In the genomic region with DNA sequence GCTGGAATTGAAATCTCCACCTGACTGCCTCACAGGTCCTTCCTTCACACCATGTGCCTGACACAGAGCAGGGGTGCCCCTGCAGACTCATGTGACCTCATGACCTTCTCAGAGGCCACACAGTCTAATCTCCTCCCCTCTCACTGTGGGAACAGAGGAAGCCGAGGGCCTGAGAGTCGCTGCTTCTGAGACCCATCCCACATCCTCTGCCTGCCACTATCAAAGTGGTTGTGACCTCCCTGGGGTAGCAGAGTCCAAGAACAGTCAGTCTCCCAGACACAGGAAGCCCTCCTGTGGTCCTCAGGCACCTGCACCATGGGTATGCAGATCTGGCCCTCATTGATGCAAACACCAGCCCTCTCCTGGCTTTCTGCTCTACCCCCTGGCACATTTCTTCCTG, we compare ENCODE assay signal across 1 cellular context.
A peak's percentile ranks its signal among the peaks of the same experiment; 100 is the strongest.
TF ChIP-seq lines count a peak whose summit lies in the region.

No MANE protein-coding gene starts in this region.

TF ChIP-seq in HepG2, 621 proteins besides CTCF, POLR2A, EP300 and RAD21 (continues in another document):
- TF ChIP-seq RFXANK (CRISPR knock-in tag; IDR thresholded peaks at IDR 0.05) = no peak
- TF ChIP-seq YEATS4 (CRISPR knock-in tag; IDR thresholded peaks at IDR 0.05; ENCODE audit: borderline replicate concordance) = 0 out of 2 replicates have a peak, but pooled peaks have one; percentile 32
- no peak for TF ChIP-seq TGIF2 (CRISPR knock-in tag; IDR thresholded peaks at IDR 0.05)
- TF ChIP-seq JUND (CRISPR knock-in tag; IDR thresholded peaks at IDR 0.05) = no peak
- no peak for TF ChIP-seq RFX3 (CRISPR knock-in tag; IDR thresholded peaks at IDR 0.05)
- no peak; the same call in 1 of the 2 replicates for TF ChIP-seq CBX5 (CRISPR knock-in tag; IDR thresholded peaks at IDR 0.05; ENCODE audit: borderline replicate concordance)
- TF ChIP-seq ZNF451 (CRISPR knock-in tag; IDR thresholded peaks at IDR 0.05) = no peak
- TF ChIP-seq ZNF747 (CRISPR knock-in tag; IDR thresholded peaks at IDR 0.05; ENCODE audit: borderline replicate concordance) = no peak
- TF ChIP-seq, protein P1, sequence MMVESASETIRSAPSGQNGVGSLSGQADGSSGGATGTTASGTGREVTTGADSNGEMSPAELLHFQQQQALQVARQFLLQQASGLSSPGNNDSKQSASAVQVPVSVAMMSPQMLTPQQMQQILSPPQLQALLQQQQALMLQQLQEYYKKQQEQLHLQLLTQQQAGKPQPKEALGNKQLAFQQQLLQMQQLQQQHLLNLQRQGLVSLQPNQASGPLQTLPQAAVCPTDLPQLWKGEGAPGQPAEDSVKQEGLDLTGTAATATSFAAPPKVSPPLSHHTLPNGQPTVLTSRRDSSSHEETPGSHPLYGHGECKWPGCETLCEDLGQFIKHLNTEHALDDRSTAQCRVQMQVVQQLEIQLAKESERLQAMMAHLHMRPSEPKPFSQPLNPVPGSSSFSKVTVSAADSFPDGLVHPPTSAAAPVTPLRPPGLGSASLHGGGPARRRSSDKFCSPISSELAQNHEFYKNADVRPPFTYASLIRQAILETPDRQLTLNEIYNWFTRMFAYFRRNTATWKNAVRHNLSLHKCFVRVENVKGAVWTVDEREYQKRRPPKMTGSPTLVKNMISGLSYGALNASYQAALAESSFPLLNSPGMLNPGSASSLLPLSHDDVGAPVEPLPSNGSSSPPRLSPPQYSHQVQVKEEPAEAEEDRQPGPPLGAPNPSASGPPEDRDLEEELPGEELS (CRISPR knock-in tag; IDR thresholded peaks at IDR 0.05) = no peak; the same call in 1 of the 2 replicates
- no peak for TF ChIP-seq STAT6 (CRISPR knock-in tag; IDR thresholded peaks at IDR 0.05; ENCODE audit: borderline replicate concordance)
- TF ChIP-seq KDM1A (CRISPR knock-in tag; IDR thresholded peaks at IDR 0.05) = no peak
- TF ChIP-seq ATF2 (CRISPR knock-in tag; IDR thresholded peaks at IDR 0.05) = no peak
- no peak for TF ChIP-seq ZSCAN21 (CRISPR knock-in tag; IDR thresholded peaks at IDR 0.05; ENCODE audit: borderline replicate concordance)
- TF ChIP-seq ZNF766 (CRISPR knock-in tag; IDR thresholded peaks at IDR 0.05; ENCODE audit: borderline replicate concordance) = no peak
- TF ChIP-seq RBM39 (IDR thresholded peaks at IDR 0.05; ENCODE audit: low read depth, low read length, poor library complexity, severe bottlenecking) = no peak
- TF ChIP-seq CREB1 (IDR thresholded peaks at IDR 0.05) = no peak
- no peak for TF ChIP-seq CREB1 (CRISPR knock-in tag; IDR thresholded peaks at IDR 0.05)
- TF ChIP-seq, protein P2, sequence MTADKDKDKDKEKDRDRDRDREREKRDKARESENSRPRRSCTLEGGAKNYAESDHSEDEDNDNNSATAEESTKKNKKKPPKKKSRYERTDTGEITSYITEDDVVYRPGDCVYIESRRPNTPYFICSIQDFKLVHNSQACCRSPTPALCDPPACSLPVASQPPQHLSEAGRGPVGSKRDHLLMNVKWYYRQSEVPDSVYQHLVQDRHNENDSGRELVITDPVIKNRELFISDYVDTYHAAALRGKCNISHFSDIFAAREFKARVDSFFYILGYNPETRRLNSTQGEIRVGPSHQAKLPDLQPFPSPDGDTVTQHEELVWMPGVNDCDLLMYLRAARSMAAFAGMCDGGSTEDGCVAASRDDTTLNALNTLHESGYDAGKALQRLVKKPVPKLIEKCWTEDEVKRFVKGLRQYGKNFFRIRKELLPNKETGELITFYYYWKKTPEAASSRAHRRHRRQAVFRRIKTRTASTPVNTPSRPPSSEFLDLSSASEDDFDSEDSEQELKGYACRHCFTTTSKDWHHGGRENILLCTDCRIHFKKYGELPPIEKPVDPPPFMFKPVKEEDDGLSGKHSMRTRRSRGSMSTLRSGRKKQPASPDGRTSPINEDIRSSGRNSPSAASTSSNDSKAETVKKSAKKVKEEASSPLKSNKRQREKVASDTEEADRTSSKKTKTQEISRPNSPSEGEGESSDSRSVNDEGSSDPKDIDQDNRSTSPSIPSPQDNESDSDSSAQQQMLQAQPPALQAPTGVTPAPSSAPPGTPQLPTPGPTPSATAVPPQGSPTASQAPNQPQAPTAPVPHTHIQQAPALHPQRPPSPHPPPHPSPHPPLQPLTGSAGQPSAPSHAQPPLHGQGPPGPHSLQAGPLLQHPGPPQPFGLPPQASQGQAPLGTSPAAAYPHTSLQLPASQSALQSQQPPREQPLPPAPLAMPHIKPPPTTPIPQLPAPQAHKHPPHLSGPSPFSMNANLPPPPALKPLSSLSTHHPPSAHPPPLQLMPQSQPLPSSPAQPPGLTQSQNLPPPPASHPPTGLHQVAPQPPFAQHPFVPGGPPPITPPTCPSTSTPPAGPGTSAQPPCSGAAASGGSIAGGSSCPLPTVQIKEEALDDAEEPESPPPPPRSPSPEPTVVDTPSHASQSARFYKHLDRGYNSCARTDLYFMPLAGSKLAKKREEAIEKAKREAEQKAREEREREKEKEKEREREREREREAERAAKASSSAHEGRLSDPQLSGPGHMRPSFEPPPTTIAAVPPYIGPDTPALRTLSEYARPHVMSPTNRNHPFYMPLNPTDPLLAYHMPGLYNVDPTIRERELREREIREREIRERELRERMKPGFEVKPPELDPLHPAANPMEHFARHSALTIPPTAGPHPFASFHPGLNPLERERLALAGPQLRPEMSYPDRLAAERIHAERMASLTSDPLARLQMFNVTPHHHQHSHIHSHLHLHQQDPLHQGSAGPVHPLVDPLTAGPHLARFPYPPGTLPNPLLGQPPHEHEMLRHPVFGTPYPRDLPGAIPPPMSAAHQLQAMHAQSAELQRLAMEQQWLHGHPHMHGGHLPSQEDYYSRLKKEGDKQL (CRISPR knock-in tag; IDR thresholded peaks at IDR 0.05; ENCODE audit: low read depth) = no peak
- TF ChIP-seq ZNF75D (CRISPR knock-in tag; IDR thresholded peaks at IDR 0.05; ENCODE audit: borderline replicate concordance) = no peak
- TF ChIP-seq SNAPC2 (CRISPR knock-in tag; IDR thresholded peaks at IDR 0.05) = no peak
- TF ChIP-seq ZNF318 (CRISPR knock-in tag; IDR thresholded peaks at IDR 0.05) = no peak
- TF ChIP-seq GABPA (IDR thresholded peaks at IDR 0.05; ENCODE audit: low read depth, low read length) = no peak
- no peak for TF ChIP-seq GABPA (CRISPR knock-in tag; IDR thresholded peaks at IDR 0.05; ENCODE audit: low read depth)
- TF ChIP-seq MTF2 (CRISPR knock-in tag; IDR thresholded peaks at IDR 0.05; ENCODE audit: borderline replicate concordance) = no peak
- 0 out of 2 replicates have a peak, but pooled peaks have one; percentile 44 for TF ChIP-seq MTA1 (CRISPR knock-in tag; IDR thresholded peaks at IDR 0.05; ENCODE audit: borderline replicate concordance)
- no peak for TF ChIP-seq HNRNPK (IDR thresholded peaks at IDR 0.05; ENCODE audit: low read depth, low read length, poor library complexity, severe bottlenecking)
- no peak for TF ChIP-seq HOXA5 (CRISPR knock-in tag; IDR thresholded peaks at IDR 0.05)
- no peak; the same call in 1 of the 2 replicates for TF ChIP-seq RXRA (CRISPR knock-in tag; IDR thresholded peaks at IDR 0.05)
- TF ChIP-seq KAT8 (CRISPR knock-in tag; IDR thresholded peaks at IDR 0.05) = no peak
- TF ChIP-seq NONO (IDR thresholded peaks at IDR 0.05) = no peak
- 0 out of 2 replicates have a peak, but pooled peaks have one; percentile 35 for TF ChIP-seq NONO (CRISPR knock-in tag; conservative IDR thresholded peaks at IDR 0.05)
- TF ChIP-seq MYC (CRISPR knock-in tag; IDR thresholded peaks at IDR 0.05; ENCODE audit: borderline replicate concordance) = peak; percentile 44; the same call in 1 of the 2 replicates
- no peak for TF ChIP-seq ZSCAN9 (CRISPR knock-in tag; IDR thresholded peaks at IDR 0.05; ENCODE audit: borderline replicate concordance)
- peak; percentile 80; the same call in 1 of the 2 replicates for TF ChIP-seq ZNF564 (CRISPR knock-in tag; IDR thresholded peaks at IDR 0.05)
- peak; percentile 46; the same call in 1 of the 2 replicates for TF ChIP-seq THRA (CRISPR knock-in tag; IDR thresholded peaks at IDR 0.05; ENCODE audit: borderline replicate concordance)
- TF ChIP-seq ZNF205 (CRISPR knock-in tag; IDR thresholded peaks at IDR 0.05) = 0 out of 2 replicates have a peak, but pooled peaks have one; percentile 18
